10 cellular contexts compared by ENCODE assay signal in the genomic region with DNA sequence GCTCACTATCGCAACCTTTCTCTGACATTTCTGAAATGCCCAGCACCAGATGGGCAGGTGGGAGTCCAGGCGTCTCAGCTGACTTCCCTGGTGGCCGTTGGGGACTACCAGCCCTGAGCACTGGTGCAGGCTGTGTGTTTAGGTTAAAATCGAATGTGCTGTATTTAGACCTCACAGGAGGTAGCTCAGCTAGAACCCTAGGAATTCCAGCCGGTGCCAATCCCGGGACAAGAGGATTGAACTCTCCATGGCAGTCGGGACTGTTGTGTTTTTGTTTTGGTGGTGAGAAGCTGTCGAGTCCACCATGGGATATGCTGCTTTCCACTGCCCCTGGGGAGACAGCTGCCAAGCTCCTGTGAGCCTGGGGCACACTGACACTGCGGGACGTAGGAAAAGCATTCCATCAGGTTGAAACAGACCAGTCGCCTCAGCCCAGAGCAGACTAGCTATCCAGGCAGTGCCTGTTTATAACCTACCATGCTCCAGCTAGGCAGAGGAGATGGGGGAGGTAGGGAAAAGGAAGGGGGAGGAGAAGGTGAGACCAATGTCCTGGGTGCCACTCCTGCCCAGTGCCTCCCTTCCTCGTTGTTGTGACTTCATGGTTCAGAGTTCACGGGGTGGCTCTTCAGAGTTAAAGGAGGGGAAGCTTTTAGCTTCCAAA. TPM values are rescaled to one million over a fixed set of nuclear protein-coding genes. Genes with fewer than 3 reads are reported as not detected.
A peak's percentile ranks its signal among the peaks of the same experiment; 100 is the strongest.
DNase-seq lines count a peak whose midpoint lies in the region; ATAC-seq, FAIRE-seq and TF ChIP-seq lines count a peak whose summit lies in the region.
"Had no signal": no experiment of that assay in that cellular context is flagged by ENCODE, and none has a peak within 500 bp of the region (broad histone marks: within the 10 kb centered on the region; RNA-seq: fewer than 3 reads in every experiment).

No MANE protein-coding gene starts in this region.

- H3K27me3 ChIP-seq in uterus: no peaks in the 10 kb centered on the region
- no peaks in the 10 kb centered on the region for H3K27me3 ChIP-seq in pancreas

- H3K9me3 ChIP-seq in uterus (no peaks in the 10 kb centered on the region), pancreas (no peaks in the 10 kb centered on the region)

- H3K27ac ChIP-seq in uterus (peak overlapping the region; percentile 84 to 88), pancreas (no peak overlapping the region)

- CTCF ChIA-PET in activated CD8-positive, alpha-beta memory T cell treated with anti-CD3 and anti-CD28 coated beads, Interleukin-2, amount 10 ng/mL, durations not matched to agents 7 days and 5 days (lab: Charles Lee): interaction anchor here (0.7 to 3.7 kb wide), 13 partner anchors 9 to 119 kb away, joined by 3 to 19 read pairs (median 4); partner anchors contain the start of gene MICAL2

- TF ChIP-seq POLR2A in uterus (IDR thresholded peaks at IDR 0.05): no peak

- peaks cover 63% of the 10 kb centered on the region for H3K4me1 Mint-ChIP-seq in activated CD8-positive, alpha-beta memory T cell treated with anti-CD3 and anti-CD28 coated beads, Interleukin-2, amount 10 ng/mL, durations not matched to agents 7 days and 5 days

- H3K4me3 ChIP-seq in cardiac fibroblast (replicated peaks in 1 of 2; ENCODE audit: low read depth in 2 of 2, low read length in 2 of 2) (no peak overlapping the region), uterus (no peak overlapping the region), pancreas (no peak overlapping the region)

- 90 to 91% methylated on average over 13 of the region's 13 CpGs for WGBS in pancreas, 2 donors

- FAIRE-seq in pancreas (lab: Jason Lieb, UNC): no peak

- no peak for ATAC-seq in activated CD8-positive, alpha-beta memory T cell treated with anti-CD3 and anti-CD28 coated beads, Interleukin-2, amount 10 ng/mL, durations not matched to agents 7 days and 5 days
- no peak for ATAC-seq in HG02678 (IDR thresholded peaks at IDR 0.05; ENCODE audit: unreplicated experiment)
- no peak for ATAC-seq in pancreas
- ATAC-seq: activated T-cell treated with anti-CD3 and anti-CD28 coated beads, Interleukin-2, amount 50 U/mL, for 4 hours had no signal

- peaks cover 17 to 19% of the 10 kb centered on the region in 2 donors for H3K4me1 ChIP-seq in uterus
- peaks cover 0 to 5% (median 4%) of the 10 kb centered on the region in 3 donors for H3K4me1 ChIP-seq in pancreas

- intact Hi-C loops in uterus (cut with DNase I; ENCODE audit: low total_unique reads): no loop called here
- intact Hi-C loops in pancreas (cut with DNase I): no loop called here

- no peak overlapping the region for H3K4me3 Mint-ChIP-seq in activated CD8-positive, alpha-beta memory T cell treated with anti-CD3 and anti-CD28 coated beads, Interleukin-2, amount 10 ng/mL, durations not matched to agents 7 days and 5 days
- H3K4me3 Mint-ChIP-seq: activated T-cell treated with anti-CD3 and anti-CD28 coated beads, Interleukin-2, amount 50 U/mL, for 4 hours had no signal

- no peaks in the 10 kb centered on the region for H3K9me3 Mint-ChIP-seq in activated CD8-positive, alpha-beta memory T cell treated with anti-CD3 and anti-CD28 coated beads, Interleukin-2, amount 10 ng/mL, durations not matched to agents 7 days and 5 days (ENCODE audit: low read depth)
- H3K9me3 Mint-ChIP-seq: activated T-cell treated with anti-CD3 and anti-CD28 coated beads, Interleukin-2, amount 50 U/mL, for 4 hours had no signal

- H3K36me3 ChIP-seq in uterus (no peaks in the 10 kb centered on the region), pancreas (no peaks in the 10 kb centered on the region)

- in situ Hi-C loops in GM13977 (cut with MboI; ENCODE audit: low pct_unique_long_range_greater_than_20kb, low sequenced_read_pairs, unreplicated experiment): no loop called here

- no peak for DNase-seq in activated CD8-positive, alpha-beta memory T cell treated with anti-CD3 and anti-CD28 coated beads, Interleukin-2, amount 10 ng/mL, durations not matched to agents 7 days and 5 days
- DNase-seq in activated CD8-positive, alpha-beta memory T cell treated with anti-CD3 and anti-CD28 coated beads, Interleukin-2, amount 50 U/mL, for 4 hours: no peak
- peak; percentile 55 to 66 for DNase-seq in cardiac fibroblast (ENCODE audit: low read depth in 2 of 2)
- peak; percentile 49 for DNase-seq in left kidney (ENCODE audit: low read depth, low spot score)
- DNase-seq in uterus: peak; percentile 70 to 74
- no peak for DNase-seq in pancreas
- no peak for DNase-seq in GM13977 (ENCODE audit: low spot score)
- DNase-seq: activated T-cell treated with anti-CD3 and anti-CD28 coated beads, Interleukin-2, amount 50 U/mL, for 4 hours; AML-193 had no signal

- peaks cover 23% of the 10 kb centered on the region for H3K36me3 Mint-ChIP-seq in activated CD8-positive, alpha-beta memory T cell treated with anti-CD3 and anti-CD28 coated beads, Interleukin-2, amount 10 ng/mL, durations not matched to agents 7 days and 5 days

- no peaks in the 10 kb centered on the region for H3K27me3 Mint-ChIP-seq in activated CD8-positive, alpha-beta memory T cell treated with anti-CD3 and anti-CD28 coated beads, Interleukin-2, amount 10 ng/mL, durations not matched to agents 7 days and 5 days

- TF ChIP-seq CTCF in cardiac fibroblast (IDR thresholded peaks at IDR 0.05; ENCODE audit: low read depth, low read length) (no peak), uterus (IDR thresholded peaks at IDR 0.05) (no peak), pancreas (IDR thresholded peaks at IDR 0.05) (no peak), GM13977 (IDR thresholded peaks at IDR 0.05; ENCODE audit: extremely low read depth, insufficient read depth, missing control alignments) (no peak)

- H3K27ac Mint-ChIP-seq in activated CD8-positive, alpha-beta memory T cell treated with anti-CD3 and anti-CD28 coated beads, Interleukin-2, amount 10 ng/mL, durations not matched to agents 7 days and 5 days: peak overlapping the region; percentile 17

RNA-seq across cellular contexts. Expression of gene MICAL2, which starts 52.9 kb away (rescaled TPM):
- 100 to 1,000 TPM; 120 to 168 TPM for total RNA-seq in activated CD8-positive, alpha-beta memory T cell treated with anti-CD3 and anti-CD28 coated beads, Interleukin-2, amount 10 ng/mL, durations not matched to agents 7 days and 5 days
- total RNA-seq in uterus (100 to 1,000 TPM in 1 of 4 donors, 10 to 100 TPM in 3; 29.6 to 139 (median 53.1) TPM), pancreas (10 to 100 TPM; 20.4 to 38.8 (median 27.1) TPM)
- polyA plus RNA-seq in pancreas: 1 to 10 TPM; 4.8 to 5.4 TPM

Comparison
In these comparisons a context has a peak if more than half of its experiments do, and no peak if none do; other contexts are left out.
1. DNase-seq: peak in cardiac fibroblast (2 of 2), left kidney (single experiment) and uterus (2 of 2); none in activated CD8-positive, alpha-beta memory T cell treated with anti-CD3 and anti-CD28 coated beads, Interleukin-2, amount 10 ng/mL, durations not matched to agents 7 days and 5 days (single experiment), activated CD8-positive, alpha-beta memory T cell treated with anti-CD3 and anti-CD28 coated beads, Interleukin-2, amount 50 U/mL, for 4 hours (single experiment), pancreas (0 of 6) and GM13977 (single experiment).
2. H3K27ac ChIP-seq: peak in uterus (2 of 2); none in pancreas (0 of 4).